ENCODE assay signal across 10 cellular contexts in genomic region chr19:33214621-33215020, GRCh38. TPM values are rescaled to one million over a fixed set of nuclear protein-coding genes. Genes with fewer than 3 reads are reported as not detected.
DNase-seq lines count a peak whose midpoint lies in the region; FAIRE-seq and TF ChIP-seq lines count a peak whose summit lies in the region.
"Had no signal": no experiment of that assay in that cellular context is flagged by ENCODE, and none has a peak within 500 bp of the region (broad histone marks: within the 10 kb centered on the region; RNA-seq: fewer than 3 reads in every experiment).

No MANE protein-coding gene starts in this region.

- no peaks in the 10 kb centered on the region for H3F3A ChIP-seq in SK-N-SH (replicated peaks; ENCODE audit: insufficient read depth)

- 79% methylated on average over 5 of the region's 5 CpGs for WGBS in SK-N-SH (ENCODE audit: low lambda C conversion rate)

- no peaks in the 10 kb centered on the region; a peak in 1 of 4 replicates for H3K4me1 ChIP-seq in SK-N-SH (ENCODE audit: control insufficient read depth in 1 of 2, insufficient read depth in 2 of 2, low read depth in 1 of 2, low read length in 1 of 2)
- H3K4me1 ChIP-seq in uterus, result no peaks in the 10 kb centered on the region

- no peaks in the 10 kb centered on the region for H3K27me3 ChIP-seq in SK-N-SH (ENCODE audit: insufficient read depth)
- H3K27me3 ChIP-seq in uterus, result no peaks in the 10 kb centered on the region

- no peaks in the 10 kb centered on the region for H3K9me3 Mint-ChIP-seq in activated T-helper 2 cell treated with anti-CD3 and anti-CD28 coated beads, Interferon-gamma antibody, Interleukin-2, Interleukin-4, amounts not matched to agents 10 μg/mL and 5 μg/mL and 100 μg/mL, durations not matched to agents 14 hours and 24 hours and 36 hours
- H3K9me3 Mint-ChIP-seq in osteocyte (ENCODE audit: unreplicated experiment), result no peaks in the 10 kb centered on the region
- H3K9me3 Mint-ChIP-seq: activated B cell treated with CpG ODN at 0.5 μM for 24 hours had no signal

- H3K36me3 ChIP-seq in SK-N-SH (replicated peaks in 1 of 2; ENCODE audit: control insufficient read depth in 1 of 2, insufficient read depth in 2 of 2, low read length in 1 of 2) (no peaks in the 10 kb centered on the region), uterus (no peaks in the 10 kb centered on the region)

- DNase-seq in COLO668 (lab: John Stamatoyannopoulos, UW; ENCODE audit: unreplicated experiment) (peak; percentile 41), HTR-8/SVneo (ENCODE audit: insufficient read length, low spot score) (peak; percentile 36), SK-N-SH (peak; percentile 65), iPS-NIHi7 (ENCODE audit: extremely low spot score) (peak; percentile 81), osteocyte (ENCODE audit: extremely low spot score, unreplicated experiment) (no peak), NCI-H1436 (lab: John Stamatoyannopoulos, UW) (no peak), uterus (no peak)
- no peak for DNase-seq in activated T-helper 2 cell treated with anti-CD3 and anti-CD28 coated beads, Interferon-gamma antibody, Interleukin-2, Interleukin-4, amounts not matched to agents 10 μg/mL and 5 μg/mL and 100 μg/mL, durations not matched to agents 14 hours and 24 hours and 36 hours (ENCODE audit: low spot score)
- DNase-seq: activated B cell treated with CpG ODN at 0.5 μM for 24 hours had no signal

- no peak overlapping the region for H3K4me2 ChIP-seq in SK-N-SH

- TF ChIP-seq CTCF in SK-N-SH (IDR thresholded peaks at IDR 0.05) (peak; percentile 27), osteocyte (IDR thresholded peaks at IDR 0.05) (no peak), uterus (IDR thresholded peaks at IDR 0.05) (no peak)

- no peak for TF ChIP-seq EP300 in SK-N-SH (IDR thresholded peaks at IDR 0.05; ENCODE audit: borderline replicate concordance in 1 of 2, low read depth in 1 of 2, low read length in 1 of 2)

- peak; percentile 4 for FAIRE-seq in HTR-8/SVneo (lab: Jason Lieb, UNC)

- H3K27me3 Mint-ChIP-seq in activated T-helper 2 cell treated with anti-CD3 and anti-CD28 coated beads, Interferon-gamma antibody, Interleukin-2, Interleukin-4, amounts not matched to agents 10 μg/mL and 5 μg/mL and 100 μg/mL, durations not matched to agents 14 hours and 24 hours and 36 hours (ENCODE audit: low read depth), result no peaks in the 10 kb centered on the region
- H3K27me3 Mint-ChIP-seq in osteocyte (ENCODE audit: unreplicated experiment), result peaks cover 2% of the 10 kb centered on the region
- H3K27me3 Mint-ChIP-seq: activated B cell treated with CpG ODN at 0.5 μM for 24 hours had no signal

- H3K9me3 ChIP-seq in SK-N-SH (no peaks in the 10 kb centered on the region), uterus (no peaks in the 10 kb centered on the region)

- no peaks in the 10 kb centered on the region for H3K9me2 ChIP-seq in SK-N-SH

- CTCF ChIA-PET in SK-N-SH (lab: Yijun Ruan, JAX), result interaction anchor here (0.7 to 1.8 kb wide), 8 partner anchors 11 to 563 kb away, joined by 3 to 6 read pairs (median 4); partner anchors contain the start of gene SLC7A10

- H3K36me3 Mint-ChIP-seq in activated T-helper 2 cell treated with anti-CD3 and anti-CD28 coated beads, Interferon-gamma antibody, Interleukin-2, Interleukin-4, amounts not matched to agents 10 μg/mL and 5 μg/mL and 100 μg/mL, durations not matched to agents 14 hours and 24 hours and 36 hours (ENCODE audit: low read depth), result no peaks in the 10 kb centered on the region
- H3K36me3 Mint-ChIP-seq in osteocyte (ENCODE audit: unreplicated experiment), result no peaks in the 10 kb centered on the region

- no peaks in the 10 kb centered on the region for H3K79me2 ChIP-seq in SK-N-SH (ENCODE audit: insufficient read depth)

- TF ChIP-seq POLR2A in uterus (IDR thresholded peaks at IDR 0.05), result no peak

- H3K4me1 Mint-ChIP-seq in activated T-helper 2 cell treated with anti-CD3 and anti-CD28 coated beads, Interferon-gamma antibody, Interleukin-2, Interleukin-4, amounts not matched to agents 10 μg/mL and 5 μg/mL and 100 μg/mL, durations not matched to agents 14 hours and 24 hours and 36 hours (ENCODE audit: low read depth), result no peaks in the 10 kb centered on the region
- no peaks in the 10 kb centered on the region for H3K4me1 Mint-ChIP-seq in osteocyte (ENCODE audit: unreplicated experiment)
- H3K4me1 Mint-ChIP-seq: activated B cell treated with CpG ODN at 0.5 μM for 24 hours had no signal

- intact Hi-C loops in activated T-helper 2 cell treated with anti-CD3 and anti-CD28 coated beads, Interferon-gamma antibody, Interleukin-2, Interleukin-4, amounts not matched to agents 10 μg/mL and 5 μg/mL and 100 μg/mL, durations not matched to agents 14 hours and 24 hours and 36 hours (cut with micrococcal nuclease), result no loop called here
- intact Hi-C loops in uterus (cut with DNase I; ENCODE audit: low total_unique reads), result no loop called here

- H3K4me3 ChIP-seq in SK-N-SH (ENCODE audit: low read depth in 2 of 2, low read length in 1 of 2), result no peak overlapping the region
- H3K4me3 ChIP-seq in uterus, result no peak overlapping the region

- no peak overlapping the region for H3K27ac Mint-ChIP-seq in activated T-helper 2 cell treated with anti-CD3 and anti-CD28 coated beads, Interferon-gamma antibody, Interleukin-2, Interleukin-4, amounts not matched to agents 10 μg/mL and 5 μg/mL and 100 μg/mL, durations not matched to agents 14 hours and 24 hours and 36 hours
- H3K27ac Mint-ChIP-seq in osteocyte (ENCODE audit: unreplicated experiment), result no peak overlapping the region
- H3K27ac Mint-ChIP-seq: activated B cell treated with CpG ODN at 0.5 μM for 24 hours had no signal

- no peak overlapping the region for H2AFZ ChIP-seq in SK-N-SH (ENCODE audit: low read depth)

- H3K4me3 Mint-ChIP-seq in activated T-helper 2 cell treated with anti-CD3 and anti-CD28 coated beads, Interferon-gamma antibody, Interleukin-2, Interleukin-4, amounts not matched to agents 10 μg/mL and 5 μg/mL and 100 μg/mL, durations not matched to agents 14 hours and 24 hours and 36 hours (ENCODE audit: low read depth), result no peak overlapping the region
- no peak overlapping the region for H3K4me3 Mint-ChIP-seq in osteocyte (ENCODE audit: unreplicated experiment)
- H3K4me3 Mint-ChIP-seq: activated B cell treated with CpG ODN at 0.5 μM for 24 hours had no signal

- H3K9ac ChIP-seq in SK-N-SH, result no peak overlapping the region

- no peak overlapping the region for H3K27ac ChIP-seq in SK-N-SH (ENCODE audit: low read depth in 2 of 2, low read length in 1 of 2)
- no peak overlapping the region for H3K27ac ChIP-seq in uterus

- H4K20me1 ChIP-seq in SK-N-SH (ENCODE audit: insufficient read depth), result no peaks in the 10 kb centered on the region

- POLR2A ChIA-PET in SK-N-SH (lab: Yijun Ruan, JAX), result no interaction called here

- peak; percentile 31; the same call in 1 of the 2 replicates for TF ChIP-seq RAD21 in SK-N-SH (IDR thresholded peaks at IDR 0.05; ENCODE audit: low read length)

TF ChIP-seq in SK-N-SH, 30 proteins besides CTCF, POLR2A, EP300 and RAD21 (continues in another document):
- no peak for TF ChIP-seq NFIC (IDR thresholded peaks at IDR 0.05; ENCODE audit: borderline replicate concordance)
- no peak for TF ChIP-seq FOSL2 (IDR thresholded peaks at IDR 0.05; ENCODE audit: borderline replicate concordance, low read depth)
- no peak for TF ChIP-seq NRF1 (IDR thresholded peaks at IDR 0.05; ENCODE audit: low read depth, low read length)
- TF ChIP-seq, protein P1, sequence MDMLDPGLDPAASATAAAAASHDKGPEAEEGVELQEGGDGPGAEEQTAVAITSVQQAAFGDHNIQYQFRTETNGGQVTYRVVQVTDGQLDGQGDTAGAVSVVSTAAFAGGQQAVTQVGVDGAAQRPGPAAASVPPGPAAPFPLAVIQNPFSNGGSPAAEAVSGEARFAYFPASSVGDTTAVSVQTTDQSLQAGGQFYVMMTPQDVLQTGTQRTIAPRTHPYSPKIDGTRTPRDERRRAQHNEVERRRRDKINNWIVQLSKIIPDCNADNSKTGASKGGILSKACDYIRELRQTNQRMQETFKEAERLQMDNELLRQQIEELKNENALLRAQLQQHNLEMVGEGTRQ (IDR thresholded peaks at IDR 0.05; ENCODE audit: borderline replicate concordance, low read depth, low read length), result no peak
- no peak for TF ChIP-seq EZH2phosphoT487 (IDR thresholded peaks at IDR 0.05; ENCODE audit: borderline replicate concordance, low read depth)
- TF ChIP-seq RFX5 (IDR thresholded peaks at IDR 0.05; ENCODE audit: low read length), result no peak
- TF ChIP-seq RCOR1 (IDR thresholded peaks at IDR 0.05; ENCODE audit: low read length), result no peak
- TF ChIP-seq TAF1 (IDR thresholded peaks at IDR 0.05; ENCODE audit: borderline replicate concordance, low read depth, low read length), result no peak

RNA-seq across cellular contexts. Expression of gene SLC7A10, which starts 11.0 kb away (rescaled TPM):
- 0.02 TPM in 1 of 2 replicates, not detected in the other for polyA plus RNA-seq in SK-N-SH (2012; rRNA removed)
- not detected in 2 replicates for polyA plus RNA-seq in SK-N-SH (2012; cell fraction: cytosol; rRNA removed)
- 0.07 TPM in 1 of 2 replicates, not detected in the other for polyA plus RNA-seq in SK-N-SH (2012; cell fraction: nucleus; rRNA removed)
- total RNA-seq in activated T-helper 2 cell treated with anti-CD3 and anti-CD28 coated beads, Interferon-gamma antibody, Interleukin-2, Interleukin-4, amounts not matched to agents 10 μg/mL and 5 μg/mL and 100 μg/mL, durations not matched to agents 14 hours and 24 hours and 36 hours, result not detected in 2 replicates
- total RNA-seq in osteocyte (not detected in 2 replicates), uterus (not detected)
- total RNA-seq: activated B cell treated with CpG ODN at 0.5 μM for 24 hours, pulmonary artery endothelial cell had no signal

RNA-seq across cellular contexts. Expression of gene LRP3, which starts 20.5 kb away (rescaled TPM):
- polyA plus RNA-seq in SK-N-SH (2012; rRNA removed), result 7.5 and 8.2 TPM in 2 replicates
- polyA plus RNA-seq in SK-N-SH (2012; cell fraction: cytosol; rRNA removed), result 3.6 and 7.8 TPM in 2 replicates
- 8.9 and 11.2 TPM in 2 replicates for polyA plus RNA-seq in SK-N-SH (2012; cell fraction: nucleus; rRNA removed)
- 0.21 and 0.30 TPM in 2 replicates for total RNA-seq in activated T-helper 2 cell treated with anti-CD3 and anti-CD28 coated beads, Interferon-gamma antibody, Interleukin-2, Interleukin-4, amounts not matched to agents 10 μg/mL and 5 μg/mL and 100 μg/mL, durations not matched to agents 14 hours and 24 hours and 36 hours
- total RNA-seq in osteocyte, result 49.8 and 52.3 TPM in 2 replicates
- 10 to 100 TPM in 3 of 4 donors, 1 to 10 TPM in 1; 5.9 to 26.9 (median 23.3) TPM for total RNA-seq in uterus
- total RNA-seq: activated B cell treated with CpG ODN at 0.5 μM for 24 hours had no signal

Comparison
In these comparisons a context has a peak if more than half of its experiments do, and no peak if none do; other contexts are left out.
1. DNase-seq: peak in COLO668 (single experiment), HTR-8/SVneo (single experiment), SK-N-SH (single experiment) and iPS-NIHi7 (single experiment); none in activated T-helper 2 cell treated with anti-CD3 and anti-CD28 coated beads, Interferon-gamma antibody, Interleukin-2, Interleukin-4, amounts not matched to agents 10 μg/mL and 5 μg/mL and 100 μg/mL, durations not matched to agents 14 hours and 24 hours and 36 hours (single experiment), osteocyte (single experiment), NCI-H1436 (single experiment) and uterus (0 of 2).